ENCODE assay signal across 15 cellular contexts in genomic region chr22:48894064-48894671, GRCh38.
DNase-seq lines count a peak whose midpoint lies in the region; ATAC-seq and TF ChIP-seq lines count a peak whose summit lies in the region.
"Had no signal": no experiment of that assay in that cellular context is flagged by ENCODE, and none has a peak within 500 bp of the region (broad histone marks: within the 10 kb centered on the region; RNA-seq: fewer than 3 reads in every experiment).

No MANE protein-coding gene starts in this region.

- no peaks in the 10 kb centered on the region for H3K36me3 Mint-ChIP-seq in activated CD4-positive, alpha-beta T cell treated with anti-CD3 and anti-CD28 coated beads, Interleukin-2, amount 10 ng/mL, durations not matched to agents 24 days and 14 days (ENCODE audit: low read depth)
- H3K36me3 Mint-ChIP-seq in endodermal cell (ENCODE audit: low read depth): no peaks in the 10 kb centered on the region
- H3K36me3 Mint-ChIP-seq in activated T-helper 17 cell treated with anti-CD3 and anti-CD28 coated beads, Interleukin-2, amount 50 U/mL, for 72 hours (ENCODE audit: low read depth): no peaks in the 10 kb centered on the region

- no peak overlapping the region for H3K4me2 ChIP-seq in smooth muscle cell

- no peak overlapping the region for H3K27ac Mint-ChIP-seq in activated CD4-positive, alpha-beta T cell treated with anti-CD3 and anti-CD28 coated beads, Interleukin-2, amount 10 ng/mL, durations not matched to agents 24 days and 14 days
- H3K27ac Mint-ChIP-seq in endodermal cell: no peak overlapping the region
- H3K27ac Mint-ChIP-seq in activated T-helper 17 cell treated with anti-CD3 and anti-CD28 coated beads, Interleukin-2, amount 50 U/mL, for 72 hours: no peak overlapping the region

- no peaks in the 10 kb centered on the region for H3K4me1 Mint-ChIP-seq in activated CD4-positive, alpha-beta T cell treated with anti-CD3 and anti-CD28 coated beads, Interleukin-2, amount 10 ng/mL, durations not matched to agents 24 days and 14 days
- peaks cover 4% of the 10 kb centered on the region for H3K4me1 Mint-ChIP-seq in endodermal cell
- H3K4me1 Mint-ChIP-seq in activated T-helper 17 cell treated with anti-CD3 and anti-CD28 coated beads, Interleukin-2, amount 50 U/mL, for 72 hours: no peaks in the 10 kb centered on the region

- H4K20me1 ChIP-seq in smooth muscle cell (ENCODE audit: low read depth): no peaks in the 10 kb centered on the region

- H3F3A ChIP-seq in smooth muscle cell (ENCODE audit: low read depth): no peaks in the 10 kb centered on the region

- H3K27me3 Mint-ChIP-seq in activated CD4-positive, alpha-beta T cell treated with anti-CD3 and anti-CD28 coated beads, Interleukin-2, amount 10 ng/mL, durations not matched to agents 24 days and 14 days: no peaks in the 10 kb centered on the region
- H3K27me3 Mint-ChIP-seq in endodermal cell (ENCODE audit: insufficient read depth): peaks cover 8% of the 10 kb centered on the region
- H3K27me3 Mint-ChIP-seq in activated T-helper 17 cell treated with anti-CD3 and anti-CD28 coated beads, Interleukin-2, amount 50 U/mL, for 72 hours: peaks cover 11% of the 10 kb centered on the region

- WGBS in endodermal cell (ENCODE audit: insufficient coverage in 1 of 2, insufficient read length in 1 of 2), 2 experiments: 88 to 93% methylated on average over 15 to 23 of the region's 23 CpGs
- WGBS in smooth muscle cell (ENCODE audit: low lambda C conversion rate): 78% methylated on average over 23 of the region's 23 CpGs

- H3K9ac ChIP-seq in endodermal cell (ENCODE audit: extremely low read depth, low read length, poor library complexity, severe bottlenecking) (no peak overlapping the region), smooth muscle cell (ENCODE audit: low read depth) (no peak overlapping the region)

- H3K4me3 ChIP-seq in endodermal cell (ENCODE audit: low read length) (no peak overlapping the region), smooth muscle cell (no peak overlapping the region)
- H3K4me3 ChIP-seq: adrenal gland, lung, MG63 had no signal

- H3K79me2 ChIP-seq in smooth muscle cell (ENCODE audit: low read depth): no peaks in the 10 kb centered on the region

- H3K27ac ChIP-seq in endodermal cell (ENCODE audit: low read depth, low read length) (no peak overlapping the region), smooth muscle cell (ENCODE audit: low read depth) (no peak overlapping the region)
- H3K27ac ChIP-seq: adrenal gland, HL-60 had no signal

- TF ChIP-seq CTCF in endodermal cell (conservative IDR thresholded peaks at IDR 0.05) (peak; percentile 81), smooth muscle cell (IDR thresholded peaks at IDR 0.05; ENCODE audit: borderline replicate concordance, insufficient read depth, poor library complexity, severe bottlenecking) (peak; percentile 11)

- H3K36me3 ChIP-seq in endodermal cell (ENCODE audit: control insufficient read depth, insufficient read depth, low read length): no peaks in the 10 kb centered on the region
- H3K36me3 ChIP-seq in smooth muscle cell (ENCODE audit: low read depth): no peaks in the 10 kb centered on the region
- H3K36me3 ChIP-seq: adrenal gland, MG63 had no signal

- H3K9me3 ChIP-seq in endodermal cell (ENCODE audit: control insufficient read depth, low read length) (no peaks in the 10 kb centered on the region), smooth muscle cell (replicated peaks; ENCODE audit: low read depth) (no peaks in the 10 kb centered on the region)
- H3K9me3 ChIP-seq: adrenal gland, MG63 had no signal

- no peak overlapping the region for H2AFZ ChIP-seq in smooth muscle cell (ENCODE audit: low read depth)

- no peak overlapping the region for H3K4me3 Mint-ChIP-seq in activated CD4-positive, alpha-beta T cell treated with anti-CD3 and anti-CD28 coated beads, Interleukin-2, amount 10 ng/mL, durations not matched to agents 24 days and 14 days
- H3K4me3 Mint-ChIP-seq in endodermal cell: no peak overlapping the region
- H3K4me3 Mint-ChIP-seq in activated T-helper 17 cell treated with anti-CD3 and anti-CD28 coated beads, Interleukin-2, amount 50 U/mL, for 72 hours: no peak overlapping the region

- no peaks in the 10 kb centered on the region for H3K4me1 ChIP-seq in endodermal cell (ENCODE audit: control insufficient read depth, insufficient read depth, low read length)
- H3K4me1 ChIP-seq in smooth muscle cell (ENCODE audit: low read depth): no peaks in the 10 kb centered on the region
- H3K4me1 ChIP-seq: adrenal gland had no signal

- intact Hi-C loops in activated CD4-positive, alpha-beta T cell treated with anti-CD3 and anti-CD28 coated beads, Interleukin-2, amount 10 ng/mL, durations not matched to agents 24 days and 14 days (cut with micrococcal nuclease): no loop called here

- no peak for ATAC-seq in activated T-helper 17 cell treated with anti-CD3 and anti-CD28 coated beads, Interleukin-2, amount 50 U/mL, for 72 hours (replicated peaks)
- no peak for ATAC-seq in GM19452 (IDR thresholded peaks at IDR 0.05; ENCODE audit: unreplicated experiment)

- DNase-seq in activated CD4-positive, alpha-beta T cell treated with anti-CD3 and anti-CD28 coated beads for 48 hours: peak; percentile 9
- DNase-seq in activated CD4-positive, alpha-beta T cell treated with anti-CD3 and anti-CD28 coated beads, Interleukin-2, amount 10 ng/mL, durations not matched to agents 24 days and 14 days: no peak
- DNase-seq in NAMALWA (ENCODE audit: low spot score) (peak; percentile 22), endodermal cell (peak; percentile 74), smooth muscle cell (lab: John Stamatoyannopoulos, UW; ENCODE audit: unreplicated experiment) (no peak), NCI-H345 (lab: John Stamatoyannopoulos, UW) (no peak)
- DNase-seq: MG63; NCI-H2227 treated with DMSO at 0.1 percent for 48 hours; stimulated activated CD4-positive, alpha-beta T cell treated with anti-CD3 and anti-CD28 coated beads, Interleukin-12 subunit alpha, Interleukin-12 subunit beta, amount 100 ng/mL, for 4 hours; trophoblast cell had no signal

- H3K9me3 Mint-ChIP-seq in activated CD4-positive, alpha-beta T cell treated with anti-CD3 and anti-CD28 coated beads, Interleukin-2, amount 10 ng/mL, durations not matched to agents 24 days and 14 days: no peaks in the 10 kb centered on the region
- H3K9me3 Mint-ChIP-seq in endodermal cell: no peaks in the 10 kb centered on the region
- H3K9me3 Mint-ChIP-seq in activated T-helper 17 cell treated with anti-CD3 and anti-CD28 coated beads, Interleukin-2, amount 50 U/mL, for 72 hours: no peaks in the 10 kb centered on the region

- H3K27me3 ChIP-seq in endodermal cell (ENCODE audit: control insufficient read depth, insufficient read depth, low read length, poor library complexity, severe bottlenecking): no peaks in the 10 kb centered on the region
- H3K27me3 ChIP-seq in smooth muscle cell (ENCODE audit: low read depth): no peaks in the 10 kb centered on the region
- H3K27me3 ChIP-seq: adrenal gland, MG63 had no signal

Comparison
In these comparisons a context has a peak if more than half of its experiments do, and no peak if none do; other contexts are left out.
1. DNase-seq: peak in activated CD4-positive, alpha-beta T cell treated with anti-CD3 and anti-CD28 coated beads for 48 hours (single experiment), NAMALWA (single experiment) and endodermal cell (single experiment); none in activated CD4-positive, alpha-beta T cell treated with anti-CD3 and anti-CD28 coated beads, Interleukin-2, amount 10 ng/mL, durations not matched to agents 24 days and 14 days (single experiment), smooth muscle cell (single experiment) and NCI-H345 (single experiment).